Comparison of ENCODE assay signal across 16 cellular contexts in genomic region chr13:20332361-20333096, GRCh38.
DNase-seq lines count a peak whose midpoint lies in the region; ATAC-seq and TF ChIP-seq lines count a peak whose summit lies in the region.
"Had no signal": no experiment of that assay in that cellular context is flagged by ENCODE, and none has a peak within 500 bp of the region (broad histone marks: within the 10 kb centered on the region; RNA-seq: fewer than 3 reads in every experiment).

No MANE protein-coding gene starts in this region.

- H3K9ac ChIP-seq in HUES48 (ENCODE audit: low read depth, low read length) = no peak overlapping the region
- H3K9ac ChIP-seq in mesendoderm (ENCODE audit: low read length) = no peak overlapping the region

- H3K79me2 ChIP-seq in mesendoderm (ENCODE audit: control insufficient read depth, insufficient read depth, low read length) = no peaks in the 10 kb centered on the region

- no peak overlapping the region for H2AK5ac ChIP-seq in mesendoderm (ENCODE audit: low read length)

- H3K4me2 ChIP-seq in mesendoderm (ENCODE audit: low read length) = no peak overlapping the region

- no peak overlapping the region for H3K4ac ChIP-seq in mesendoderm (ENCODE audit: low read depth, low read length)

- no peak overlapping the region for H3K18ac ChIP-seq in mesendoderm (ENCODE audit: low read length)

- H3K36me3 ChIP-seq in HUES48 (ENCODE audit: control insufficient read depth, insufficient read depth, low read length) (no peaks in the 10 kb centered on the region), mesendoderm (ENCODE audit: control insufficient read depth, insufficient read depth, low read length) (no peaks in the 10 kb centered on the region)
- H3K36me3 ChIP-seq: stomach had no signal

- no CpG with 5 or more reads among the region's 7 CpGs for WGBS in mesendoderm (ENCODE audit: extremely low coverage, insufficient coverage, low lambda C conversion rate)

- no peak overlapping the region for H2BK120ac ChIP-seq in mesendoderm (ENCODE audit: low read depth, low read length)

- H3K4me3 ChIP-seq in AG09309 (ENCODE audit: control insufficient read depth, low read depth, low read length) = no peak overlapping the region
- no peak overlapping the region for H3K4me3 ChIP-seq in HUES48 (ENCODE audit: low read depth, low read length)
- H3K4me3 ChIP-seq in cardiac fibroblast (replicated peaks in 1 of 2; ENCODE audit: low read depth in 2 of 2, low read length in 2 of 2) = no peak overlapping the region
- H3K4me3 ChIP-seq in mesendoderm (ENCODE audit: low read length) = no peak overlapping the region
- H3K4me3 ChIP-seq: lung, stomach had no signal

- no peak overlapping the region for H3K56ac ChIP-seq in mesendoderm (ENCODE audit: low read length)

- H3K79me1 ChIP-seq in mesendoderm (ENCODE audit: low read length) = no peaks in the 10 kb centered on the region

- TF ChIP-seq CTCF in AG09309 (IDR thresholded peaks at IDR 0.05; ENCODE audit: control insufficient read depth, insufficient read depth, low read depth, low read length, missing control alignments) = no peak
- no peak for TF ChIP-seq CTCF in cardiac fibroblast (IDR thresholded peaks at IDR 0.05; ENCODE audit: low read depth, low read length)

- H4K5ac ChIP-seq in mesendoderm (ENCODE audit: low read length) = no peak overlapping the region

- H3K27ac ChIP-seq in HUES48 (ENCODE audit: low read depth, low read length) = peak overlapping the region; percentile 47
- no peak overlapping the region for H3K27ac ChIP-seq in mesendoderm (ENCODE audit: low read depth, low read length)
- H3K27ac ChIP-seq: stomach had no signal

- no peaks in the 10 kb centered on the region for H3K9me3 ChIP-seq in HUES48 (ENCODE audit: control insufficient read depth, insufficient read depth, low read length)
- H3K9me3 ChIP-seq: stomach had no signal

- peaks cover 18% of the 10 kb centered on the region for H3K4me1 ChIP-seq in HUES48 (ENCODE audit: control insufficient read depth, insufficient read depth, low read length)
- no peaks in the 10 kb centered on the region for H3K4me1 ChIP-seq in mesendoderm (ENCODE audit: control insufficient read depth, low read depth, low read length)
- H3K4me1 ChIP-seq: stomach had no signal

- H3K27me3 ChIP-seq in HUES48 (ENCODE audit: control insufficient read depth, insufficient read depth, low read length) (no peaks in the 10 kb centered on the region; the same call in 1 of the 2 replicates), mesendoderm (ENCODE audit: insufficient read depth, low read length, poor library complexity) (no peaks in the 10 kb centered on the region)
- H3K27me3 ChIP-seq: stomach had no signal

- H2BK5ac ChIP-seq in mesendoderm (ENCODE audit: low read length) = no peak overlapping the region

- H3K23ac ChIP-seq in mesendoderm (ENCODE audit: low read length) = no peak overlapping the region

- ATAC-seq in HG03139 (IDR thresholded peaks at IDR 0.05; ENCODE audit: unreplicated experiment) (no peak), GM18519 (IDR thresholded peaks at IDR 0.05; ENCODE audit: low FRiP score, unreplicated experiment) (no peak)
- ATAC-seq: activated CD8-positive, alpha-beta memory T cell treated with anti-CD3 and anti-CD28 coated beads, Interleukin-2, amount 10 ng/mL, durations not matched to agents 7 days and 5 days had no signal

- no peak overlapping the region for H2BK15ac ChIP-seq in mesendoderm (replicated peaks; ENCODE audit: low read depth)

- no peak overlapping the region for H4K8ac ChIP-seq in mesendoderm (ENCODE audit: low read depth, low read length)

- peak; percentile 21 for DNase-seq in AG09309 (ENCODE audit: low read depth)
- peak; percentile 8 to 52 for DNase-seq in cardiac fibroblast (ENCODE audit: low read depth in 2 of 2)
- DNase-seq in mesendoderm = peak; percentile 61
- no peak for DNase-seq in DMS153 (lab: John Stamatoyannopoulos, UW)
- no peak for DNase-seq in effector CD4-positive, alpha-beta T cell
- DNase-seq: activated CD8-positive, alpha-beta memory T cell treated with anti-CD3 and anti-CD28 coated beads, Interleukin-2, amount 10 ng/mL, durations not matched to agents 7 days and 5 days; activated naive CD4-positive, alpha-beta T cell treated with anti-CD3 and anti-CD28 coated beads, Interleukin-2, amount 10 ng/mL, durations not matched to agents 7 days and 5 days; central memory CD4-positive, alpha-beta T cell; NCI-H1092 treated with DMSO at 0.1 percent for 48 hours; NCI-H2227 treated with DMSO at 0.1 percent for 48 hours; small intestine; stomach had no signal

Comparison
In these comparisons a context has a peak if more than half of its experiments do, and no peak if none do; other contexts are left out.
1. DNase-seq: peak in AG09309 (single experiment), cardiac fibroblast (2 of 2) and mesendoderm (single experiment); none in DMS153 (single experiment) and effector CD4-positive, alpha-beta T cell (single experiment).